11 cellular contexts compared by ENCODE assay signal in genomic region chr5:76958976-76959767, GRCh38. TPM values are rescaled to one million over a fixed set of nuclear protein-coding genes. Genes with fewer than 3 reads are reported as not detected.
DNase-seq lines count a peak whose midpoint lies in the region; FAIRE-seq and TF ChIP-seq lines count a peak whose summit lies in the region.
"Had no signal": no experiment of that assay in that cellular context is flagged by ENCODE, and none has a peak within 500 bp of the region (broad histone marks: within the 10 kb centered on the region; RNA-seq: fewer than 3 reads in every experiment).

No MANE protein-coding gene starts in this region.

- DNase-seq in GM12891 (ENCODE audit: insufficient read length, low spot score) (no peak), NB4 (ENCODE audit: low read depth) (peak; percentile 39), brain pericyte (ENCODE audit: low read depth, low spot score) (peak; percentile 51), myocyte (ENCODE audit: low read depth) (peak; percentile 54), posterior cingulate gyrus (no peak), DMS153 treated with DMSO at 0.1 percent for 48 hours (lab: John Stamatoyannopoulos, UW; ENCODE audit: unreplicated experiment) (no peak), GM13977 (ENCODE audit: low spot score) (no peak), GM19238 (ENCODE audit: insufficient read length, low spot score) (no peak)
- DNase-seq: activated CD4-positive, alpha-beta T cell treated with anti-CD3 and anti-CD28 coated beads for 4 hours; NCI-H510A treated with DMSO at 0.1 percent for 48 hours had no signal

- FAIRE-seq in GM12891 (lab: Jason Lieb, UNC): peak; percentile 41

- intact Hi-C loops in posterior cingulate gyrus (cut with DNase I): no loop called here

- TF ChIP-seq CTCF in NB4 (IDR thresholded peaks at IDR 0.05; ENCODE audit: low read depth, low read length) (no peak), GM13977 (IDR thresholded peaks at IDR 0.05; ENCODE audit: extremely low read depth, insufficient read depth, missing control alignments) (no peak)

- in situ Hi-C loops in GM13977 (cut with MboI; ENCODE audit: low pct_unique_long_range_greater_than_20kb, low sequenced_read_pairs, unreplicated experiment): no loop called here

- TF ChIP-seq POLR2A in GM12891 (IDR thresholded peaks at IDR 0.05; ENCODE audit: low read depth, low read length) (no peak), NB4 (IDR thresholded peaks at IDR 0.05; ENCODE audit: extremely low read depth, insufficient read length) (no peak)

- no peak overlapping the region for H3K4me3 ChIP-seq in NB4 (ENCODE audit: low read depth, low read length)
- H3K4me3 ChIP-seq: prostate gland had no signal

TF ChIP-seq in GM12891, 5 proteins besides CTCF, POLR2A, EP300 and RAD21:
- TF ChIP-seq TAF1 (IDR thresholded peaks at IDR 0.05; ENCODE audit: low read depth, low read length): no peak
- TF ChIP-seq PAX5 (IDR thresholded peaks at IDR 0.05; ENCODE audit: insufficient read depth, low read length, severe bottlenecking): no peak
- no peak for TF ChIP-seq POLR2AphosphoS5 (IDR thresholded peaks at IDR 0.05; ENCODE audit: low read depth, low read length)
- no peak for TF ChIP-seq POU2F2 (IDR thresholded peaks at IDR 0.05; ENCODE audit: low read depth, low read length)
- no peak for TF ChIP-seq SPI1 (IDR thresholded peaks at IDR 0.05; ENCODE audit: low read depth, low read length)

RNA-seq across cellular contexts. Expression of gene CRHBP, which starts 6.3 kb away (rescaled TPM):
- 0.05 TPM for polyA plus RNA-seq in GM12891 (2012; ENCODE audit: low read depth, missing spikeins)
- total RNA-seq in myocyte: 1.3 TPM in 1 of 2 replicates, not detected in the other
- polyA plus RNA-seq in myocyte (2012): not detected

Comparison
In these comparisons a context has a peak if more than half of its experiments do, and no peak if none do; other contexts are left out.
1. DNase-seq: peak in NB4 (single experiment), brain pericyte (single experiment) and myocyte (single experiment); none in GM12891 (single experiment), posterior cingulate gyrus (0 of 10), DMS153 treated with DMSO at 0.1 percent for 48 hours (single experiment), GM13977 (single experiment) and GM19238 (single experiment).